1 cellular context compared by ENCODE assay signal in genomic region chr16:30395155-30395991, GRCh38.
TF ChIP-seq lines count a peak whose summit lies in the region.

Gene ZNF48 (plus strand): TSS chr16:30395420. CDS start chr16:30395795, 375 bp downstream.

TF ChIP-seq in H1, 55 proteins besides CTCF, POLR2A, EP300 and RAD21:
- TF ChIP-seq CHD2 (IDR thresholded peaks at IDR 0.05; ENCODE audit: low read length): no peak; the same call in 1 of the 2 replicates
- no peak for TF ChIP-seq SRF (IDR thresholded peaks at IDR 0.05; ENCODE audit: low read depth, low read length)
- peak; percentile 64 for TF ChIP-seq SP1 (IDR thresholded peaks at IDR 0.05; ENCODE audit: low read depth, low read length)
- TF ChIP-seq TAF1 (IDR thresholded peaks at IDR 0.05; ENCODE audit: low read depth, low read length): peak; percentile 62
- TF ChIP-seq EZH2 (IDR thresholded peaks at IDR 0.05; ENCODE audit: low read depth, low read length, severe bottlenecking): no peak
- peak; percentile 39 for TF ChIP-seq CREB1 (IDR thresholded peaks at IDR 0.05)
- peak; percentile 77 to 84; a peak in 3 of 4 replicates for TF ChIP-seq SIN3A (conservative IDR thresholded peaks at IDR 0.05 in 1 of 2, IDR thresholded peaks at IDR 0.05 in 1 of 2; ENCODE audit: low read depth in 1 of 2, low read length in 2 of 2)
- TF ChIP-seq E2F6 (IDR thresholded peaks at IDR 0.05): no peak
- TF ChIP-seq SIX5 (IDR thresholded peaks at IDR 0.05; ENCODE audit: low read depth, low read length): no peak; the same call in 1 of the 2 replicates
- TF ChIP-seq BRCA1 (IDR thresholded peaks at IDR 0.05; ENCODE audit: low read depth, low read length): no peak
- no peak for TF ChIP-seq CBX8 (IDR thresholded peaks at IDR 0.05; ENCODE audit: borderline replicate concordance, low read depth, low read length)
- no peak for TF ChIP-seq FOSL1 (IDR thresholded peaks at IDR 0.05; ENCODE audit: insufficient read depth, low read depth, low read length)
- peak; percentile 89 for TF ChIP-seq SP2 (IDR thresholded peaks at IDR 0.05; ENCODE audit: low read length)
- no peak for TF ChIP-seq POU5F1 (IDR thresholded peaks at IDR 0.05; ENCODE audit: low read depth, low read length)
- no peak for TF ChIP-seq CHD7 (IDR thresholded peaks at IDR 0.05; ENCODE audit: insufficient replicate concordance, low read length)
- peak; percentile 52; the same call in 1 of the 2 replicates for TF ChIP-seq RBBP5 (IDR thresholded peaks at IDR 0.05; ENCODE audit: borderline replicate concordance, low read depth, low read length)
- no peak for TF ChIP-seq SIRT6 (IDR thresholded peaks at IDR 0.05; ENCODE audit: low read length)
- peak; percentile 73 for TF ChIP-seq KDM4A (IDR thresholded peaks at IDR 0.05; ENCODE audit: low read depth, low read length, severe bottlenecking)
- peak; percentile 63 for TF ChIP-seq TBP (IDR thresholded peaks at IDR 0.05; ENCODE audit: low read depth, low read length)
- peak; percentile 88 for TF ChIP-seq EGR1 (IDR thresholded peaks at IDR 0.05; ENCODE audit: borderline replicate concordance, low read depth, low read length)
- no peak; a peak in 2 of 4 replicates for TF ChIP-seq HDAC2 (IDR thresholded peaks at IDR 0.05; ENCODE audit: borderline replicate concordance in 1 of 2, low read depth in 2 of 2, low read length in 2 of 2)
- TF ChIP-seq ASH2L (IDR thresholded peaks at IDR 0.05; ENCODE audit: low read length): peak; percentile 19
- TF ChIP-seq POLR2AphosphoS5 (IDR thresholded peaks at IDR 0.05; ENCODE audit: low read depth, low read length): no peak; the same call in none of the 2 replicates
- no peak for TF ChIP-seq TEAD4 (IDR thresholded peaks at IDR 0.05; ENCODE audit: low read depth, low read length)
- TF ChIP-seq CBX5 (IDR thresholded peaks at IDR 0.05; ENCODE audit: low read depth, low read length): no peak
- no peak for TF ChIP-seq ZNF274 (IDR thresholded peaks at IDR 0.05; ENCODE audit: borderline replicate concordance, extremely low read depth, low read length)
- TF ChIP-seq SUZ12 (IDR thresholded peaks at IDR 0.05; ENCODE audit: low read length): no peak
- 0 out of 2 replicates have a peak, but pooled peaks have one; percentile 1 for TF ChIP-seq NRF1 (IDR thresholded peaks at IDR 0.05; ENCODE audit: low read depth, low read length)
- no peak for TF ChIP-seq SAP30 (IDR thresholded peaks at IDR 0.05; ENCODE audit: insufficient read depth, insufficient replicate concordance, low read length)
- peak; percentile 19; the same call in 1 of the 2 replicates for TF ChIP-seq BACH1 (IDR thresholded peaks at IDR 0.05; ENCODE audit: low read length)
- TF ChIP-seq MAX (IDR thresholded peaks at IDR 0.05): peak; percentile 84
- no peak for TF ChIP-seq JUN (IDR thresholded peaks at IDR 0.05; ENCODE audit: low read depth, low read length)
- TF ChIP-seq GABPA (IDR thresholded peaks at IDR 0.05; ENCODE audit: borderline replicate concordance, insufficient read depth, low read length): peak; percentile 79; the same call in 1 of the 2 replicates
- peak; percentile 64; the same call in 1 of the 2 replicates for TF ChIP-seq PHF8 (conservative IDR thresholded peaks at IDR 0.05; ENCODE audit: low read depth, low read length)
- TF ChIP-seq TAF7 (optimal IDR thresholded peaks at IDR 0.05; ENCODE audit: borderline replicate concordance, low read depth, low read length): no peak
